Comparison of ENCODE assay signal across 32 cellular contexts in genomic region chr3:61679103-61679502, GRCh38.
"Had no signal": no experiment of that assay in that cellular context is flagged by ENCODE, and none has a peak within 500 bp of the region (broad histone marks: within the 10 kb centered on the region; RNA-seq: fewer than 3 reads in every experiment).

No MANE protein-coding gene starts in this region.

- H3K4me3 ChIP-seq: ascending aorta, breast epithelium, cardiac muscle cell, coronary artery, dorsolateral prefrontal cortex had no signal

- H3K36me3 ChIP-seq: ascending aorta, breast epithelium, cardiac muscle cell, WERI-Rb-1 had no signal

- H3K27ac ChIP-seq: ascending aorta, breast epithelium, cardiac muscle cell, coronary artery, dorsolateral prefrontal cortex, WERI-Rb-1 had no signal

- H3K36me3 Mint-ChIP-seq: activated CD4-positive, alpha-beta memory T cell treated with anti-CD3 and anti-CD28 coated beads for 36 hours; activated CD8-positive, alpha-beta memory T cell treated with anti-CD3 and anti-CD28 coated beads, Interleukin-2, amount 10 ng/mL, durations not matched to agents 7 days and 5 days; activated naive CD4-positive, alpha-beta T cell treated with anti-CD3 and anti-CD28 coated beads, Interleukin-2, amount 10 ng/mL, durations not matched to agents 7 days and 5 days; activated naive CD4-positive, alpha-beta T cell treated with anti-CD3 and anti-CD28 coated beads, Interleukin-2, amount 50 U/mL, for 72 hours; activated naive CD8-positive, alpha-beta T cell treated with anti-CD3 and anti-CD28 coated beads, Interleukin-2, amount 10 ng/mL, durations not matched to agents 7 days and 5 days had no signal

- H3K9me3 ChIP-seq: ascending aorta, breast epithelium had no signal

- H3K27ac Mint-ChIP-seq: activated CD4-positive, alpha-beta memory T cell treated with anti-CD3 and anti-CD28 coated beads for 36 hours; activated CD4-positive, alpha-beta T cell treated with anti-CD3 and anti-CD28 coated beads for 36 hours; activated CD4-positive, alpha-beta T cell treated with anti-CD3 and anti-CD28 coated beads, Interleukin-2, amount 10 ng/mL, durations not matched to agents 24 days and 14 days; activated CD8-positive, alpha-beta memory T cell treated with anti-CD3 and anti-CD28 coated beads, Interleukin-2, amount 10 ng/mL, durations not matched to agents 7 days and 5 days; activated CD8-positive, alpha-beta T cell treated with anti-CD3 and anti-CD28 coated beads, Interleukin-2, amount 10 ng/mL, durations not matched to agents 7 days and 5 days; activated naive CD4-positive, alpha-beta T cell treated with anti-CD3 and anti-CD28 coated beads, Interleukin-2, amount 10 ng/mL, durations not matched to agents 7 days and 5 days; activated naive CD4-positive, alpha-beta T cell treated with anti-CD3 and anti-CD28 coated beads, Interleukin-2, amount 50 U/mL, for 72 hours; activated naive CD8-positive, alpha-beta T cell treated with anti-CD3 and anti-CD28 coated beads, Interleukin-2, amount 10 ng/mL, durations not matched to agents 7 days and 5 days; dendritic cell treated with granulocyte-macrophage colony-stimulating factor and Interleukin-4, amounts not matched to agents 40 ng/mL and 50 ng/mL, for 4 days; T-helper 1 cell treated with Interleukin-12 subunit alpha and Interleukin-12 subunit beta and Interleukin-4 antibody, amounts not matched to agents 30 μg/mL and 1 μg/mL, for 36 hours; T-helper 2 cell treated with Interferon-gamma antibody and Interleukin-4, amounts not matched to agents 5 μg/mL and 100 μg/mL, for 36 hours had no signal

- H3K27me3 ChIP-seq: ascending aorta, breast epithelium, cardiac muscle cell, dorsolateral prefrontal cortex had no signal

- DNase-seq: activated CD4-positive, alpha-beta memory T cell treated with anti-CD3 and anti-CD28 coated beads for 36 hours; activated CD4-positive, alpha-beta T cell treated with anti-CD3 and anti-CD28 coated beads for 36 hours; activated CD4-positive, alpha-beta T cell treated with anti-CD3 and anti-CD28 coated beads, Interleukin-2, amount 10 ng/mL, durations not matched to agents 24 days and 14 days; activated CD4-positive, CD25-positive, alpha-beta regulatory T cell; activated CD4-positive, CD25-positive, alpha-beta regulatory T cell treated with anti-CD3 and anti-CD28 coated beads, Interleukin-2, amount 50 U/mL, for 72 hours; activated CD8-positive, alpha-beta memory T cell treated with anti-CD3 and anti-CD28 coated beads, Interleukin-2, amount 10 ng/mL, durations not matched to agents 7 days and 5 days; activated CD8-positive, alpha-beta memory T cell treated with anti-CD3 and anti-CD28 coated beads, Interleukin-2, amount 50 U/mL, for 4 hours; activated CD8-positive, alpha-beta T cell treated with anti-CD3 and anti-CD28 coated beads, Interleukin-2, amount 10 ng/mL, durations not matched to agents 7 days and 5 days; activated gamma-delta T cell; activated naive CD4-positive, alpha-beta T cell; activated naive CD4-positive, alpha-beta T cell treated with anti-CD3 and anti-CD28 coated beads, Interleukin-2, amount 10 ng/mL, durations not matched to agents 7 days and 5 days; activated naive CD8-positive, alpha-beta T cell treated with anti-CD3 and anti-CD28 coated beads, Interleukin-2, amount 10 ng/mL, durations not matched to agents 7 days and 5 days; activated T-cell treated with anti-CD3 and anti-CD28 coated beads, Interleukin-2, amount 50 U/mL, for 1 hour; activated T-cell treated with anti-CD3 and anti-CD28 coated beads, Interleukin-2, amount 50 U/mL, for 48 hours; central memory CD4-positive, alpha-beta T cell; cerebellar nuclear complex; dorsolateral prefrontal cortex; effector memory CD4-positive, alpha-beta T cell; foreskin fibroblast; head of caudate nucleus; T1000; WERI-Rb-1 had no signal

- H3K9me3 Mint-ChIP-seq: activated CD4-positive, alpha-beta memory T cell treated with anti-CD3 and anti-CD28 coated beads for 36 hours; activated CD4-positive, alpha-beta T cell treated with anti-CD3 and anti-CD28 coated beads, Interleukin-2, amount 10 ng/mL, durations not matched to agents 24 days and 14 days; activated naive CD4-positive, alpha-beta T cell treated with anti-CD3 and anti-CD28 coated beads, Interleukin-2, amount 10 ng/mL, durations not matched to agents 7 days and 5 days; activated naive CD8-positive, alpha-beta T cell treated with anti-CD3 and anti-CD28 coated beads, Interleukin-2, amount 10 ng/mL, durations not matched to agents 7 days and 5 days; endodermal cell; T-helper 1 cell treated with Interleukin-12 subunit alpha and Interleukin-12 subunit beta and Interleukin-4 antibody, amounts not matched to agents 30 μg/mL and 1 μg/mL, for 36 hours; T-helper 2 cell treated with Interferon-gamma antibody and Interleukin-4, amounts not matched to agents 5 μg/mL and 100 μg/mL, for 36 hours had no signal

- H3K27me3 Mint-ChIP-seq: activated CD4-positive, alpha-beta memory T cell treated with anti-CD3 and anti-CD28 coated beads for 36 hours; activated CD4-positive, alpha-beta T cell treated with anti-CD3 and anti-CD28 coated beads for 36 hours; activated CD4-positive, alpha-beta T cell treated with anti-CD3 and anti-CD28 coated beads, Interleukin-2, amount 10 ng/mL, durations not matched to agents 24 days and 14 days; activated CD8-positive, alpha-beta memory T cell treated with anti-CD3 and anti-CD28 coated beads, Interleukin-2, amount 10 ng/mL, durations not matched to agents 7 days and 5 days; activated naive CD4-positive, alpha-beta T cell treated with anti-CD3 and anti-CD28 coated beads, Interleukin-2, amount 10 ng/mL, durations not matched to agents 7 days and 5 days; activated naive CD8-positive, alpha-beta T cell treated with anti-CD3 and anti-CD28 coated beads, Interleukin-2, amount 10 ng/mL, durations not matched to agents 7 days and 5 days; brain; dendritic cell treated with granulocyte-macrophage colony-stimulating factor and Interleukin-4, amounts not matched to agents 40 ng/mL and 50 ng/mL, for 4 days had no signal

- H3K4me3 Mint-ChIP-seq: activated CD4-positive, alpha-beta memory T cell treated with anti-CD3 and anti-CD28 coated beads for 36 hours; activated CD4-positive, alpha-beta T cell treated with anti-CD3 and anti-CD28 coated beads for 36 hours; activated CD4-positive, alpha-beta T cell treated with anti-CD3 and anti-CD28 coated beads, Interleukin-2, amount 10 ng/mL, durations not matched to agents 24 days and 14 days; activated CD8-positive, alpha-beta memory T cell treated with anti-CD3 and anti-CD28 coated beads, Interleukin-2, amount 10 ng/mL, durations not matched to agents 7 days and 5 days; activated CD8-positive, alpha-beta T cell treated with anti-CD3 and anti-CD28 coated beads, Interleukin-2, amount 10 ng/mL, durations not matched to agents 7 days and 5 days; activated naive CD4-positive, alpha-beta T cell treated with anti-CD3 and anti-CD28 coated beads, Interleukin-2, amount 10 ng/mL, durations not matched to agents 7 days and 5 days; activated naive CD8-positive, alpha-beta T cell treated with anti-CD3 and anti-CD28 coated beads, Interleukin-2, amount 10 ng/mL, durations not matched to agents 7 days and 5 days; brain; dendritic cell treated with granulocyte-macrophage colony-stimulating factor and Interleukin-4, amounts not matched to agents 40 ng/mL and 50 ng/mL, for 4 days; endodermal cell; T-helper 1 cell treated with Interleukin-12 subunit alpha and Interleukin-12 subunit beta and Interleukin-4 antibody, amounts not matched to agents 30 μg/mL and 1 μg/mL, for 36 hours; T-helper 2 cell treated with Interferon-gamma antibody and Interleukin-4, amounts not matched to agents 5 μg/mL and 100 μg/mL, for 36 hours had no signal

- H3K4me1 ChIP-seq: breast epithelium had no signal

- H3K4me1 Mint-ChIP-seq: activated CD4-positive, alpha-beta T cell treated with anti-CD3 and anti-CD28 coated beads, Interleukin-2, amount 10 ng/mL, durations not matched to agents 24 days and 14 days; activated CD8-positive, alpha-beta memory T cell treated with anti-CD3 and anti-CD28 coated beads, Interleukin-2, amount 10 ng/mL, durations not matched to agents 7 days and 5 days; activated naive CD4-positive, alpha-beta T cell treated with anti-CD3 and anti-CD28 coated beads, Interleukin-2, amount 10 ng/mL, durations not matched to agents 7 days and 5 days; activated naive CD8-positive, alpha-beta T cell treated with anti-CD3 and anti-CD28 coated beads, Interleukin-2, amount 10 ng/mL, durations not matched to agents 7 days and 5 days had no signal
